ENCODE assay signal across 1 cellular context in the genomic region with DNA sequence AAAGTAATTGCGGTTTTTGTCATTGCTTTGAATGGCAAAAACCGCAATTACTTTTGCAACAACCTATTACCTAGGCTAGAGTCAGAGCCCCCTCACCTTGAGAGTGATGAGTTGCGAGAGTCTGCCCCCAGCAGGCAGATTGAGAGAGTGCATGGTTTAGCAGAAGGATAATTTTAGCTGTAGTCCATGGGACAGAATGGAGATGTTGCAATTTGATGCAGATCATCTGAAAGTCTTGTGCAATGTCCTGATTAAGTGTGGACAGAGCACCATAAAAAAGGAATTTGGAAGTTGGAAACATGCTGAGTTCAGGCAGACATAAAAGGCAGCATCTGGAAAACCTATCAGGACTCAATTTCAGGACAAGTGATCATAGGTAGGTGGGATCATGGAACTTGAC.
TF ChIP-seq lines count a peak whose summit lies in the region.

No MANE protein-coding gene starts in this region.

TF ChIP-seq in GM12878, 131 proteins besides CTCF, POLR2A, EP300 and RAD21 (continued from another document):
- TF ChIP-seq, protein P1, sequence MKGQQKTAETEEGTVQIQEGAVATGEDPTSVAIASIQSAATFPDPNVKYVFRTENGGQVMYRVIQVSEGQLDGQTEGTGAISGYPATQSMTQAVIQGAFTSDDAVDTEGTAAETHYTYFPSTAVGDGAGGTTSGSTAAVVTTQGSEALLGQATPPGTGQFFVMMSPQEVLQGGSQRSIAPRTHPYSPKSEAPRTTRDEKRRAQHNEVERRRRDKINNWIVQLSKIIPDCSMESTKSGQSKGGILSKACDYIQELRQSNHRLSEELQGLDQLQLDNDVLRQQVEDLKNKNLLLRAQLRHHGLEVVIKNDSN (IDR thresholded peaks at IDR 0.05; ENCODE audit: borderline replicate concordance, extremely low read length, insufficient read depth, low read depth, low read length), result no peak
- TF ChIP-seq NFYA (IDR thresholded peaks at IDR 0.05; ENCODE audit: borderline replicate concordance, low read depth, low read length), result no peak
- TF ChIP-seq MTA2 (IDR thresholded peaks at IDR 0.05; ENCODE audit: low read depth), result no peak
- TF ChIP-seq, protein P2, sequence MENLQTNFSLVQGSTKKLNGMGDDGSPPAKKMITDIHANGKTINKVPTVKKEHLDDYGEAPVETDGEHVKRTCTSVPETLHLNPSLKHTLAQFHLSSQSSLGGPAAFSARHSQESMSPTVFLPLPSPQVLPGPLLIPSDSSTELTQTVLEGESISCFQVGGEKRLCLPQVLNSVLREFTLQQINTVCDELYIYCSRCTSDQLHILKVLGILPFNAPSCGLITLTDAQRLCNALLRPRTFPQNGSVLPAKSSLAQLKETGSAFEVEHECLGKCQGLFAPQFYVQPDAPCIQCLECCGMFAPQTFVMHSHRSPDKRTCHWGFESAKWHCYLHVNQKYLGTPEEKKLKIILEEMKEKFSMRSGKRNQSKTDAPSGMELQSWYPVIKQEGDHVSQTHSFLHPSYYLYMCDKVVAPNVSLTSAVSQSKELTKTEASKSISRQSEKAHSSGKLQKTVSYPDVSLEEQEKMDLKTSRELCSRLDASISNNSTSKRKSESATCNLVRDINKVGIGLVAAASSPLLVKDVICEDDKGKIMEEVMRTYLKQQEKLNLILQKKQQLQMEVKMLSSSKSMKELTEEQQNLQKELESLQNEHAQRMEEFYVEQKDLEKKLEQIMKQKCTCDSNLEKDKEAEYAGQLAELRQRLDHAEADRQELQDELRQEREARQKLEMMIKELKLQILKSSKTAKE (IDR thresholded peaks at IDR 0.05; ENCODE audit: low read depth, poor library complexity, severe bottlenecking), result no peak
TF ChIP-seq in GM12878: peak in this region for 7.
